In the genomic region with DNA sequence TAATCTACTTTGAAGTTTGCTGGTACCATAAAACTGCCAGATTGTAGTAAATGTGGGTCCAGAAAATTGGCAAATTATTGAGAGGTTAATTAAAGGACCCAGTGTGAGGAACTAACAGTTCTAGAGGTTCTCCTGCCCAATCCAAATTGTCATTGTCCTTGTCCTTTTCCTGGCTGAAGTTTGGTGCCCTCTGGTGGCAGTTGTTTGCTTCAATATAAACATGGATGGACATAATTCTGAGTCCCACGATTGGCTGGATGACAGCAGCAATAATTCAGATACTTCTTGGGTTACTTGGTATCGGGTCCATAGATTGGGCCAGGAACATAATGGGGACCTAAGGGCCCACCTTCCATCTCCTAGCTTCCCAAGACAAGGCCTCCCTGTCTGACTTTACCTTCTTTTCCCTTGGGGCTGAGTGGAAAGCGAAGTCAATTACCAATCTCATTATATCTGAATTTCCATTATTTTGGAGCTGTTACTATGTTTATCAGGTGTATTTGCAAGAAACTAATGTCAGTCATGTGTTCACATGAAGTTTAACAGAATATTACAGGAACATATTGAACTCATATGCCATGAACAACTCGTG, we compare ENCODE assay signal across 1 cellular context.
TF ChIP-seq lines count a peak whose summit lies in the region.

No MANE protein-coding gene starts in this region.

TF ChIP-seq in HCT116, 20 proteins besides CTCF, POLR2A, EP300 and RAD21:
- no peak for TF ChIP-seq SP1 (IDR thresholded peaks at IDR 0.05; ENCODE audit: low read depth)
- no peak for TF ChIP-seq YY1 (IDR thresholded peaks at IDR 0.05; ENCODE audit: extremely low read depth, insufficient replicate concordance, low read depth, low read length)
- no peak for TF ChIP-seq SRF (IDR thresholded peaks at IDR 0.05; ENCODE audit: low read depth)
- TF ChIP-seq ELF1 (IDR thresholded peaks at IDR 0.05; ENCODE audit: borderline replicate concordance, low read depth), result no peak
- TF ChIP-seq, protein P1, sequence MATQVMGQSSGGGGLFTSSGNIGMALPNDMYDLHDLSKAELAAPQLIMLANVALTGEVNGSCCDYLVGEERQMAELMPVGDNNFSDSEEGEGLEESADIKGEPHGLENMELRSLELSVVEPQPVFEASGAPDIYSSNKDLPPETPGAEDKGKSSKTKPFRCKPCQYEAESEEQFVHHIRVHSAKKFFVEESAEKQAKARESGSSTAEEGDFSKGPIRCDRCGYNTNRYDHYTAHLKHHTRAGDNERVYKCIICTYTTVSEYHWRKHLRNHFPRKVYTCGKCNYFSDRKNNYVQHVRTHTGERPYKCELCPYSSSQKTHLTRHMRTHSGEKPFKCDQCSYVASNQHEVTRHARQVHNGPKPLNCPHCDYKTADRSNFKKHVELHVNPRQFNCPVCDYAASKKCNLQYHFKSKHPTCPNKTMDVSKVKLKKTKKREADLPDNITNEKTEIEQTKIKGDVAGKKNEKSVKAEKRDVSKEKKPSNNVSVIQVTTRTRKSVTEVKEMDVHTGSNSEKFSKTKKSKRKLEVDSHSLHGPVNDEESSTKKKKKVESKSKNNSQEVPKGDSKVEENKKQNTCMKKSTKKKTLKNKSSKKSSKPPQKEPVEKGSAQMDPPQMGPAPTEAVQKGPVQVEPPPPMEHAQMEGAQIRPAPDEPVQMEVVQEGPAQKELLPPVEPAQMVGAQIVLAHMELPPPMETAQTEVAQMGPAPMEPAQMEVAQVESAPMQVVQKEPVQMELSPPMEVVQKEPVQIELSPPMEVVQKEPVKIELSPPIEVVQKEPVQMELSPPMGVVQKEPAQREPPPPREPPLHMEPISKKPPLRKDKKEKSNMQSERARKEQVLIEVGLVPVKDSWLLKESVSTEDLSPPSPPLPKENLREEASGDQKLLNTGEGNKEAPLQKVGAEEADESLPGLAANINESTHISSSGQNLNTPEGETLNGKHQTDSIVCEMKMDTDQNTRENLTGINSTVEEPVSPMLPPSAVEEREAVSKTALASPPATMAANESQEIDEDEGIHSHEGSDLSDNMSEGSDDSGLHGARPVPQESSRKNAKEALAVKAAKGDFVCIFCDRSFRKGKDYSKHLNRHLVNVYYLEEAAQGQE (IDR thresholded peaks at IDR 0.05; ENCODE audit: low read depth), result no peak
- TF ChIP-seq, protein P2, sequence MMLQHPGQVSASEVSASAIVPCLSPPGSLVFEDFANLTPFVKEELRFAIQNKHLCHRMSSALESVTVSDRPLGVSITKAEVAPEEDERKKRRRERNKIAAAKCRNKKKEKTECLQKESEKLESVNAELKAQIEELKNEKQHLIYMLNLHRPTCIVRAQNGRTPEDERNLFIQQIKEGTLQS (IDR thresholded peaks at IDR 0.05), result no peak
- no peak for TF ChIP-seq FOSL1 (IDR thresholded peaks at IDR 0.05; ENCODE audit: low read depth)
- no peak for TF ChIP-seq CEBPB (IDR thresholded peaks at IDR 0.05; ENCODE audit: low read depth)
- TF ChIP-seq CBX3 (IDR thresholded peaks at IDR 0.05; ENCODE audit: low read depth), result no peak
- no peak for TF ChIP-seq ZFX (IDR thresholded peaks at IDR 0.05)
- TF ChIP-seq SIN3A (IDR thresholded peaks at IDR 0.05; ENCODE audit: low read depth), result no peak
- no peak for TF ChIP-seq EZH2phosphoT487 (IDR thresholded peaks at IDR 0.05; ENCODE audit: borderline replicate concordance)
- no peak for TF ChIP-seq TCF7L2 (IDR thresholded peaks at IDR 0.05; ENCODE audit: borderline replicate concordance, extremely low read depth, insufficient read depth, insufficient read length)
- TF ChIP-seq ZNF274 (IDR thresholded peaks at IDR 0.05; ENCODE audit: low read depth, low read length), result no peak
- no peak for TF ChIP-seq POLR2AphosphoS5 (IDR thresholded peaks at IDR 0.05; ENCODE audit: low read depth, low read length)
- no peak for TF ChIP-seq JUND (IDR thresholded peaks at IDR 0.05)
